1 cellular context compared by ENCODE assay signal in the genomic region with DNA sequence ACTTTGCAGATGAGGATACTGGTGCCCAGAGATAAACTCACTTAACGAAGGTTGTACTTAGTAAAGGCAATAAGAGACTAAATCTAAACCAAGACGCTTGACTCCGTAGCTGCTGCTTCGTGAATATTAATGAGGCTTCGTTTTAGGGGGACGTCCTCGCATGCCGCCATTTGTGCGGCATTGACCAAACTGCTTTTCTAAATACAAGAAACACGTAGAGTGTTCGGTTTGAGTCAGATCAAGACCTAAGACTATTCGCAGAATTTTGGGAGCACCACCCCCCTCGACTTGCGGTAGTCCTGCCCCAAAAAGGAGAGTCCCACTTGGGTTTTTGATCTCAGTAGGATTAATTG.
TF ChIP-seq lines count a peak whose summit lies in the region.

No MANE protein-coding gene starts in this region.

TF ChIP-seq in IMR-90, 13 proteins besides CTCF, POLR2A, EP300 and RAD21:
- TF ChIP-seq SMC3 (IDR thresholded peaks at IDR 0.05; ENCODE audit: low read depth, low read length) (no peak), CHD1 (IDR thresholded peaks at IDR 0.05; ENCODE audit: low read depth, low read length) (no peak), FOS (IDR thresholded peaks at IDR 0.05; ENCODE audit: low read depth, low read length) (no peak), RFX5 (IDR thresholded peaks at IDR 0.05; ENCODE audit: low read depth, low read length) (no peak), MXI1 (IDR thresholded peaks at IDR 0.05; ENCODE audit: borderline replicate concordance, low read depth, low read length) (no peak), NFE2L2 (IDR thresholded peaks at IDR 0.05; ENCODE audit: low read depth, low read length) (no peak), MAFK (IDR thresholded peaks at IDR 0.05; ENCODE audit: low read depth, low read length) (no peak), USF2 (IDR thresholded peaks at IDR 0.05; ENCODE audit: low read depth, low read length) (no peak), RCOR1 (IDR thresholded peaks at IDR 0.05; ENCODE audit: insufficient replicate concordance, low read length) (no peak), CEBPB (IDR thresholded peaks at IDR 0.05; ENCODE audit: low read depth, low read length) (no peak)
TF ChIP-seq in IMR-90: peak in this region for 0.
